Comparison of ENCODE assay signal across 19 cellular contexts in genomic region chr3:128229077-128229837, GRCh38.
"Had no signal": no experiment of that assay in that cellular context is flagged by ENCODE, and none has a peak within 500 bp of the region (broad histone marks: within the 10 kb centered on the region; RNA-seq: fewer than 3 reads in every experiment).

No MANE protein-coding gene starts in this region.

- DNase-seq: activated CD4-positive, alpha-beta T cell treated with anti-CD3 and anti-CD28 coated beads for 36 hours; activated CD4-positive, CD25-positive, alpha-beta regulatory T cell; activated effector memory CD4-positive, alpha-beta T cell treated with anti-CD3 and anti-CD28 coated beads, Interleukin-2, amount 50 U/mL, for 16 hours; activated naive CD4-positive, alpha-beta T cell treated with anti-CD3 and anti-CD28 coated beads, Interleukin-2, amount 10 ng/mL, durations not matched to agents 7 days and 5 days; activated naive CD8-positive, alpha-beta T cell treated with anti-CD3 and anti-CD28 coated beads, Interleukin-2, amount 10 ng/mL, durations not matched to agents 7 days and 5 days; activated T-cell treated with anti-CD3 and anti-CD28 coated beads for 4 hours; dermis blood vessel endothelial cell; effector CD4-positive, alpha-beta T cell; foreskin melanocyte; heart right ventricle; kidney glomerular epithelial cell; left lung; naive B cell; pancreas; retina; stimulated activated CD4-positive, alpha-beta T cell treated with anti-CD3 and anti-CD28 coated beads, Interleukin-2, amount 100 ng/mL, for 48 hours; stimulated activated naive CD8-positive, alpha-beta T cell treated with anti-CD3 and anti-CD28 coated beads, Interleukin-15, Interleukin-2, amounts not matched to agents 100 U/mL and 50 U/mL, for 24 hours had no signal

- H3K4me3 ChIP-seq: esophagus muscularis mucosa, heart right ventricle, left lung, pancreas, prostate gland had no signal

- ATAC-seq: activated CD4-positive, alpha-beta T cell treated with anti-CD3 and anti-CD28 coated beads for 36 hours; left lung; pancreas; stimulated activated naive CD8-positive, alpha-beta T cell treated with anti-CD3 and anti-CD28 coated beads, Interleukin-15, Interleukin-2, amounts not matched to agents 100 U/mL and 50 U/mL, for 24 hours had no signal

- H3K4me1 ChIP-seq: left lung, pancreas had no signal

- H3K27me3 ChIP-seq: esophagus muscularis mucosa, heart right ventricle, left lung, pancreas had no signal

- H3K36me3 ChIP-seq: esophagus muscularis mucosa, heart right ventricle, left lung, pancreas, prostate gland had no signal

- H3K27ac ChIP-seq: esophagus muscularis mucosa, left lung, pancreas, prostate gland had no signal

- H3K9me3 ChIP-seq: esophagus muscularis mucosa, heart right ventricle, left lung, pancreas, prostate gland had no signal
